ENCODE assay signal across 32 cellular contexts in the genomic region with DNA sequence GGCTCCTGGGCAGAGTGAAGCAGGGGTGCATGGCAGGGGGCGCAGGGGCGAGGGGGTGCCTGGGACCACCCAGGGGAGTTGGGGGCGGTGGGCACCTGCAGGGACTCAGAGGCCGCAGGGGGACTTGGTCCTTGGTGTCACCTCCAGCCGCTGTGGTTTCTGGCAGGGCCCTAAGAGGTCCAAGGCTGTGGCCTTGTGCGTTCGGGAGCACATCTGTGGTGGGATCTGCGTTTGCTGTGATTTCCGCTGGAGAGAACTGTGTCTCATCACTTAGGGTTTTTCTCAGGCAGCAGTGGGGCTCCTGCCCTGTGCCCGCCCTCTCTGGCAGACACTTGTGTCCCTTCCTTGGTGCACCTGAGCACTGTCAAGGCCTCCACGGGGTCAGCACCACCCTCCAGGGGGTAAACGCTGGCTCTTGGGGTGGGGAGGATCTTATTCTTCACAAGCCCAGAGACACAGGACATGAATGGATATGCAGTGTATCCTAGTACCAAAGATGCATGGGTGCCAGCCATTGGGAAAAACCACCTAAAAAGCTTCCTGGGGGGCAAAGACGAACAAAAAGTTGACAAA.
"Had no signal": no experiment of that assay in that cellular context is flagged by ENCODE, and none has a peak within 500 bp of the region (broad histone marks: within the 10 kb centered on the region; RNA-seq: fewer than 3 reads in every experiment).

No MANE protein-coding gene starts in this region.

- H3K27ac ChIP-seq: ascending aorta, cardiac muscle cell, Peyer's patch, RWPE1, VCaP had no signal

- H3K36me3 ChIP-seq: cardiac muscle cell, Peyer's patch had no signal

- H3K9me3 ChIP-seq: ascending aorta, Peyer's patch had no signal

- DNase-seq: activated B cell treated with CpG ODN at 0.5 μM for 24 hours; activated CD4-positive, alpha-beta memory T cell treated with anti-CD3 and anti-CD28 coated beads, Interleukin-2, amount 10 ng/mL, durations not matched to agents 7 days and 5 days; activated CD4-positive, alpha-beta T cell treated with anti-CD3 and anti-CD28 coated beads for 1 hour; activated CD4-positive, alpha-beta T cell treated with anti-CD3 and anti-CD28 coated beads for 48 hours; activated CD8-positive, alpha-beta memory T cell treated with anti-CD3 and anti-CD28 coated beads for 24 hours; activated CD8-positive, alpha-beta memory T cell treated with anti-CD3 and anti-CD28 coated beads, Interleukin-2, amount 10 ng/mL, durations not matched to agents 7 days and 5 days; activated CD8-positive, alpha-beta memory T cell treated with anti-CD3 and anti-CD28 coated beads, Interleukin-2, amount 50 U/mL, for 48 hours; activated effector memory CD4-positive, alpha-beta T cell treated with Interleukin-2 at 50 U/mL for 16 hours; activated naive CD4-positive, alpha-beta T cell treated with anti-CD3 and anti-CD28 coated beads, Interleukin-2, amount 50 U/mL, for 16 hours; activated naive CD8-positive, alpha-beta T cell treated with anti-CD3 and anti-CD28 coated beads for 36 hours; activated T-cell treated with anti-CD3 and anti-CD28 coated beads, Interleukin-2, amount 50 U/mL, for 48 hours; amniotic stem cell; Karpas-422; NCI-H1105; NCI-H1417 treated with DMSO at 0.1 percent for 48 hours; NCI-H1930; NCI-H2081 treated with DMSO at 0.1 percent for 48 hours; NCI-H345; NCI-H524 treated with DMSO at 0.1 percent for 48 hours; NCI-H748 treated with DMSO at 0.1 percent for 48 hours; NK-92 treated with Interleukin-12 subunit alpha and Interleukin-12 subunit beta, amount 100 ng/mL, for 24 hours; PC-3; SW 1271; T-helper 1 cell; T-helper 2 cell; T-helper 9 cell had no signal

- FAIRE-seq: K562 had no signal

- H3K4me1 ChIP-seq: ascending aorta, Peyer's patch had no signal

- H3K4me3 ChIP-seq: ascending aorta, cardiac muscle cell, K562, Peyer's patch had no signal

- H3K27me3 ChIP-seq: ascending aorta, cardiac muscle cell, Peyer's patch had no signal
